In the genomic region with DNA sequence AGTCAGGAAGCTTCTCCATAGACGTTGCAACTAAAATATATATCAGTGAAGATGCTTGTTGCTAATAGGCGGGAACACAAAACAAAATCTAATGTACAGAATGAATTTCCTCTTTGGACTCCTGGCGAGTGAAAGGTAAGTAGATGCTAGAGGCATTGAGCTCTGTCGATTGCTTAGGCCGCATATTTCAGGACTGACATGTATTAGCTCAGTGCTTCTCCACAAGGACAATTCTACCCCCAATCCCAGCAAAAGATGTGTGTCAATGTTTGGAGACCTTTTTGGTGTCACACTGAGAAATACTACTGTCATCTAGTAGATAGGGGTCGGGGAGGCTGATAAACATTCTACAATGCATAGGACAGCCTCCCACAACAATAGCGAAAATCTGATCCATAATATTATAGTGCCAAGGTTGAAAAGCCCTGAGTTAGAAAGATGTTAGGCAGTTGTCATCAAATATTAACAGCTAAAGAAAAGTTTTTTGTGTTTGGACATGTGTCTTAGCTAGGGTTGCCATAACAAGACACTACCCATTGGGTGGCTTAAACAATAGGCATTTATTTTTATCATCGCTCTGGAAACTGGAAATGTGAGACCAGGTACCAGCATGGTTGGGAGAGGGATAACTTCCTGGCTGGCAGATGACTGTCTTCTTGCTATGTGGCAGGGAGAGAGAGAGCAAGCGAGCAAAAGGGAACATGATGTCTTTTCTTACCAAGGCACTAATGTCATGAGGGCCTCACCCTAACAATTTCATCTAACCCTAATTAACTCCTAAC, we compare ENCODE assay signal across 21 cellular contexts. TPM values are rescaled to one million over a fixed set of nuclear protein-coding genes. Genes with fewer than 3 reads are reported as not detected.
A peak's percentile ranks its signal among the peaks of the same experiment; 100 is the strongest.
DNase-seq lines count a peak whose midpoint lies in the region; ATAC-seq and TF ChIP-seq lines count a peak whose summit lies in the region.
"Had no signal": no experiment of that assay in that cellular context is flagged by ENCODE, and none has a peak within 500 bp of the region (broad histone marks: within the 10 kb centered on the region; RNA-seq: fewer than 3 reads in every experiment).

No MANE protein-coding gene starts in this region.

- no peaks in the 10 kb centered on the region for H3K27me3 ChIP-seq in breast epithelium
- no peaks in the 10 kb centered on the region for H3K27me3 ChIP-seq in HCT116 (ENCODE audit: insufficient read depth, low read length)
- no peaks in the 10 kb centered on the region for H3K27me3 ChIP-seq in mammary epithelial cell (ENCODE audit: insufficient read depth, low read length)
- no peaks in the 10 kb centered on the region for H3K27me3 ChIP-seq in trophoblast cell (ENCODE audit: insufficient read depth, low read length)

- peak overlapping the region; percentile 19 for H4K91ac ChIP-seq in trophoblast cell (ENCODE audit: low read depth, low read length)

- no peak overlapping the region for H3K4me3 Mint-ChIP-seq in MCF 10A (ENCODE audit: unreplicated experiment)
- H3K4me3 Mint-ChIP-seq: CD4-positive, CD25-positive, alpha-beta regulatory T cell; CD8-positive, alpha-beta memory T cell; HFFc6 had no signal

- H3K23ac ChIP-seq in trophoblast cell (ENCODE audit: low read length) = no peak overlapping the region

- TF ChIP-seq POLR2A in breast epithelium (IDR thresholded peaks at IDR 0.05) = no peak
- TF ChIP-seq POLR2A in HCT116 (IDR thresholded peaks at IDR 0.05; ENCODE audit: borderline replicate concordance, extremely low read depth, insufficient read depth, insufficient read length) = no peak

- H2BK120ac ChIP-seq in trophoblast cell (ENCODE audit: insufficient read depth, low read length, poor library complexity) = no peak overlapping the region

- H3K9me2 ChIP-seq in HCT116 (ENCODE audit: insufficient read depth) = no peaks in the 10 kb centered on the region

- H3K14ac ChIP-seq in trophoblast cell (ENCODE audit: low read length) = no peak overlapping the region

- peaks cover 21% of the 10 kb centered on the region for H3K79me1 ChIP-seq in trophoblast cell (ENCODE audit: low read length)

- H3K79me2 ChIP-seq in HCT116 (ENCODE audit: insufficient read depth, low read length) = no peaks in the 10 kb centered on the region
- no peaks in the 10 kb centered on the region for H3K79me2 ChIP-seq in mammary epithelial cell (ENCODE audit: insufficient read depth, low read length)
- H3K79me2 ChIP-seq in trophoblast cell (ENCODE audit: control insufficient read depth, insufficient read depth, low read length, poor library complexity) = peaks cover 2% of the 10 kb centered on the region

- no peaks in the 10 kb centered on the region for H3K36me3 ChIP-seq in breast epithelium
- no peaks in the 10 kb centered on the region for H3K36me3 ChIP-seq in HCT116 (ENCODE audit: control insufficient read depth in 1 of 2, insufficient read depth in 2 of 2, low read length in 2 of 2)
- no peaks in the 10 kb centered on the region for H3K36me3 ChIP-seq in mammary epithelial cell (ENCODE audit: insufficient read depth, low read length)
- no peaks in the 10 kb centered on the region for H3K36me3 ChIP-seq in trophoblast cell (ENCODE audit: control insufficient read depth in 1 of 2, insufficient read depth in 2 of 2, low read length in 2 of 2)
- H3K36me3 ChIP-seq: BE2C had no signal

- H3K4me3 ChIP-seq in breast epithelium = no peak overlapping the region
- H3K4me3 ChIP-seq in HCT116 (replicated peaks in 1 of 2; ENCODE audit: low read depth in 1 of 2, low read length in 2 of 2) = no peak overlapping the region
- no peak overlapping the region for H3K4me3 ChIP-seq in mammary epithelial cell (replicated peaks in 1 of 3; ENCODE audit: insufficient read depth in 1 of 3, low read depth in 2 of 3, low read length in 3 of 3)
- H3K4me3 ChIP-seq in trophoblast cell (ENCODE audit: low read depth, low read length) = no peak overlapping the region
- H3K4me3 ChIP-seq: GM23248 had no signal

- POLR2A ChIA-PET in MCF 10A (lab: Yijun Ruan, JAX) = interaction anchor here (1.2 to 1.4 kb wide), 3 partner anchors 12 to 90 kb away, joined by 3 to 5 read pairs (median 5); partner anchors contain the start of gene PFDN4
- POLR2A ChIA-PET in HCT116 (lab: Charles Lee) = no interaction called here

- no peak overlapping the region for H4K12ac ChIP-seq in trophoblast cell (ENCODE audit: low read depth, low read length)

- H2AFZ ChIP-seq in HCT116 (ENCODE audit: low read depth, low read length, poor library complexity, severe bottlenecking) = peak overlapping the region; percentile 30
- no peak overlapping the region for H2AFZ ChIP-seq in mammary epithelial cell (ENCODE audit: low read depth, low read length)
- no peak overlapping the region for H2AFZ ChIP-seq in trophoblast cell (ENCODE audit: insufficient read depth, low read length, poor library complexity)
- H2AFZ ChIP-seq: GM23248 had no signal

- no peak overlapping the region for H2AK5ac ChIP-seq in trophoblast cell (ENCODE audit: low read length)

- 0 out of 2 replicates have a peak overlapping the region, but pooled peaks have one; percentile 2 for H3K9ac ChIP-seq in HCT116 (ENCODE audit: low read length)
- no peak overlapping the region for H3K9ac ChIP-seq in mammary epithelial cell (ENCODE audit: insufficient read depth, low read length)
- H3K9ac ChIP-seq in trophoblast cell (ENCODE audit: low read length) = no peak overlapping the region
- H3K9ac ChIP-seq: GM23248 had no signal

- TF ChIP-seq CTCF in breast epithelium (IDR thresholded peaks at IDR 0.05) (no peak), MCF 10A (IDR thresholded peaks at IDR 0.05; ENCODE audit: unreplicated experiment) (no peak), HCT116 (IDR thresholded peaks at IDR 0.05 in 2 of 3, conservative IDR thresholded peaks at IDR 0.05 in 1 of 3; ENCODE audit: borderline replicate concordance in 1 of 3, insufficient read depth in 1 of 3, low read depth in 2 of 3, low read length in 2 of 3) (no peak), mammary epithelial cell (conservative IDR thresholded peaks at IDR 0.05 in 1 of 2, IDR thresholded peaks at IDR 0.05 in 1 of 2; ENCODE audit: extremely low read depth in 1 of 2, insufficient read depth in 1 of 2, low read depth in 1 of 2, low read length in 2 of 2) (no peak)

- dilution Hi-C loops in mammary epithelial cell (cut with HindIII; ENCODE audit: low sequenced_read_pairs) = no loop called here

- no peaks in the 10 kb centered on the region for H3K36me3 Mint-ChIP-seq in MCF 10A (ENCODE audit: insufficient read depth, unreplicated experiment)
- H3K36me3 Mint-ChIP-seq: CD4-positive, CD25-positive, alpha-beta regulatory T cell; CD8-positive, alpha-beta memory T cell had no signal

- RAD21 ChIA-PET in HCT116 (lab: Charles Lee; ENCODE audit: low non-redundant PET in 1 of 2, low total read pairs in 2 of 2, uncharacterized antibody in 2 of 2, unreplicated experiment in 2 of 2) = no interaction called here

- intact Hi-C loops in breast epithelium (cut with DNase I; ENCODE audit: low total_unique reads) (loop anchor here (10.0 kb wide), 1 partner anchor 76 kb away; no protein-coding TSS in a partner anchor), MCF 10A (cut with micrococcal nuclease) (no loop called here), HCT116 (cut with micrococcal nuclease) (no loop called here), mammary epithelial cell (cut with micrococcal nuclease) (no loop called here)

- ATAC-seq in HCT116 = no peak
- no peak for ATAC-seq in GM21528 (IDR thresholded peaks at IDR 0.05; ENCODE audit: low FRiP score, unreplicated experiment)

- H3K9me3 ChIP-seq in breast epithelium (no peaks in the 10 kb centered on the region), HCT116 (ENCODE audit: control insufficient read depth in 1 of 2, insufficient read depth in 1 of 2, low read depth in 1 of 2, low read length in 2 of 2) (no peaks in the 10 kb centered on the region), mammary epithelial cell (replicated peaks; ENCODE audit: insufficient read depth, low read length) (no peaks in the 10 kb centered on the region), trophoblast cell (ENCODE audit: insufficient read depth, low read depth, low read length) (no peaks in the 10 kb centered on the region)
- H3K9me3 ChIP-seq: BE2C had no signal

- no peak overlapping the region for H3K4me2 ChIP-seq in HCT116 (ENCODE audit: low read length)
- H3K4me2 ChIP-seq in mammary epithelial cell (ENCODE audit: insufficient read depth, low read depth, low read length) = no peak overlapping the region
- no peak overlapping the region for H3K4me2 ChIP-seq in trophoblast cell (ENCODE audit: low read length)

- DNase-seq in breast epithelium (ENCODE audit: low spot score in 2 of 2) (no peak), MCF 10A (ENCODE audit: unreplicated experiment) (no peak), HCT116 (ENCODE audit: low read depth, low spot score) (no peak), mammary epithelial cell (peak; percentile 36), trophoblast cell (peak; percentile 62 to 87), NCI-H1417 treated with DMSO at 0.1 percent for 48 hours (lab: John Stamatoyannopoulos, UW) (no peak), DMS 273 treated with DMSO at 0.1 percent for 48 hours (lab: John Stamatoyannopoulos, UW) (no peak)
- DNase-seq: ACHN; BE2C; C1 segment of cervical spinal cord; CD4-positive, CD25-positive, alpha-beta regulatory T cell; CD8-positive, alpha-beta memory T cell; COR-L47; DMS53; GM23248; HCEC 1CT; HFFc6; KG1 had no signal

- no peak for TF ChIP-seq RAD21 in HCT116 (IDR thresholded peaks at IDR 0.05; ENCODE audit: low read depth)

- H3K4me1 Mint-ChIP-seq in MCF 10A (ENCODE audit: insufficient read depth, unreplicated experiment) = peaks cover 25% of the 10 kb centered on the region
- H3K4me1 Mint-ChIP-seq: CD4-positive, CD25-positive, alpha-beta regulatory T cell; CD8-positive, alpha-beta memory T cell had no signal

- H2BK12ac ChIP-seq in trophoblast cell (ENCODE audit: low read length) = no peak overlapping the region

- H3K27ac ChIP-seq in breast epithelium (peak overlapping the region; percentile 38 to 60), HCT116 (ENCODE audit: low read depth, low read length) (no peak overlapping the region), mammary epithelial cell (ENCODE audit: insufficient read depth, low read depth, low read length) (no peak overlapping the region), trophoblast cell (ENCODE audit: low read depth, low read length) (no peak overlapping the region)
- H3K27ac ChIP-seq: GM23248, HL-60 had no signal

- H4K8ac ChIP-seq in trophoblast cell (ENCODE audit: low read depth, low read length) = no peak overlapping the region

- H3K18ac ChIP-seq in trophoblast cell (ENCODE audit: low read length) = no peak overlapping the region

- in situ Hi-C loops in mammary epithelial cell (cut with MboI; ENCODE audit: low sequenced_read_pairs in 2 of 2) = no loop called here

- no peak overlapping the region for H2BK5ac ChIP-seq in trophoblast cell (ENCODE audit: low read depth, low read length, poor library complexity)

- no peak overlapping the region for H3K27ac Mint-ChIP-seq in MCF 10A (ENCODE audit: low read depth, unreplicated experiment)
- H3K27ac Mint-ChIP-seq: CD4-positive, CD25-positive, alpha-beta regulatory T cell; CD8-positive, alpha-beta memory T cell; HFFc6 had no signal

- no peaks in the 10 kb centered on the region for H3K9me3 Mint-ChIP-seq in MCF 10A (ENCODE audit: unreplicated experiment)
- H3K9me3 Mint-ChIP-seq: CD8-positive, alpha-beta memory T cell; HFFc6 had no signal

- 76% methylated on average over 9 of the region's 9 CpGs for WGBS in mammary epithelial cell (ENCODE audit: low coverage, missing lambda C conversion rate)
- WGBS in trophoblast cell (ENCODE audit: extremely low coverage, insufficient coverage, insufficient read length) = no CpG with 5 or more reads among the region's 9 CpGs

- peaks cover 0 to 6% of the 10 kb centered on the region in 2 donors for H3K4me1 ChIP-seq in breast epithelium
- H3K4me1 ChIP-seq in HCT116 (ENCODE audit: control insufficient read depth in 1 of 2, insufficient read depth in 2 of 2, low read length in 2 of 2) = peaks cover 37 to 78% of the 10 kb centered on the region in 2 experiments
- H3K4me1 ChIP-seq in mammary epithelial cell (ENCODE audit: insufficient read depth, low read length) = peaks cover 25% of the 10 kb centered on the region
- peaks cover 6 to 7% of the 10 kb centered on the region in 2 experiments for H3K4me1 ChIP-seq in trophoblast cell (ENCODE audit: control insufficient read depth in 1 of 2, insufficient read depth in 2 of 2, low read length in 2 of 2)
- H3K4me1 ChIP-seq: BE2C had no signal

- H3K27me3 Mint-ChIP-seq in MCF 10A (ENCODE audit: insufficient read depth, unreplicated experiment) = no peaks in the 10 kb centered on the region

- H3K4ac ChIP-seq in trophoblast cell (ENCODE audit: low read depth, low read length) = no peak overlapping the region

- CTCF ChIA-PET in MCF 10A (lab: Yijun Ruan, JAX) (interaction anchor here (0.6 to 7.9 kb wide), 4 partner anchors 13 to 233 kb away, joined by 3 to 66 read pairs (median 8); no protein-coding TSS in a partner anchor), HCT116 (lab: Charles Lee) (no interaction called here), mammary epithelial cell (lab: Charles Lee; ENCODE audit: low non-redundant PET) (no interaction called here)

- BruUV-seq in MCF 10A (replicated peaks; lab: Mats Ljungman, UMichigan) (no TSS peak), HCT116 (replicated peaks; lab: Mats Ljungman, UMichigan) (no TSS peak), mammary epithelial cell (replicated peaks; lab: Mats Ljungman, UMichigan) (no TSS peak)

- no peaks in the 10 kb centered on the region for H4K20me1 ChIP-seq in HCT116 (ENCODE audit: insufficient read depth)
- no peaks in the 10 kb centered on the region for H4K20me1 ChIP-seq in mammary epithelial cell (ENCODE audit: insufficient read depth, low read length)

RNA-seq across cellular contexts. Expression of gene BCAS1, which starts 48.0 kb away (rescaled TPM):
- total RNA-seq in breast epithelium (1 to 10 TPM in 1 of 3 donors, under 1 TPM in 1, not detected in 1; 0.98 to 3.1 TPM), MCF 10A (2022) (not detected in 2 replicates), HCT116 (2021; ENCODE audit: unreplicated experiment) (0.17 TPM), mammary epithelial cell (not detected)
- 0.09 and 0.17 TPM in 2 replicates for polyA plus RNA-seq in HCT116 (2012)
- not detected for polyA plus RNA-seq in mammary epithelial cell
- not detected for polyA minus RNA-seq in mammary epithelial cell
- 0.04 TPM in 1 of 2 replicates, not detected in the other for polyA plus RNA-seq in trophoblast cell (2013)
- total RNA-seq: GM23248, H4 had no signal

RNA-seq across cellular contexts. Expression of gene CYP24A1, which starts 55.4 kb away (rescaled TPM):
- total RNA-seq in breast epithelium = 1 to 10 TPM in 2 of 3 donors, not detected in 1; 2.0 to 6.4 TPM
- 0.28 and 0.34 TPM in 2 replicates for total RNA-seq in MCF 10A (2022)
- total RNA-seq in HCT116 (2021; ENCODE audit: unreplicated experiment) = 267 TPM
- polyA plus RNA-seq in HCT116 (2012) = 18.9 and 34.6 TPM in 2 replicates
- 1 to 10 TPM; 1.3 to 6.2 TPM for total RNA-seq in mammary epithelial cell
- polyA plus RNA-seq in mammary epithelial cell = 4.7 TPM
- 8.2 TPM for polyA minus RNA-seq in mammary epithelial cell
- polyA plus RNA-seq in trophoblast cell (2013) = 4.6 and 4.7 TPM in 2 replicates

Comparison
In these comparisons a context has a peak if more than half of its experiments do, and no peak if none do; other contexts are left out.
1. DNase-seq: peak in mammary epithelial cell (single experiment) and trophoblast cell (2 of 2); none in breast epithelium (0 of 2), MCF 10A (single experiment), HCT116 (single experiment), NCI-H1417 treated with DMSO at 0.1 percent for 48 hours (single experiment) and DMS 273 treated with DMSO at 0.1 percent for 48 hours (single experiment).
2. H3K27ac ChIP-seq: peak in breast epithelium (2 of 2); none in HCT116 (single experiment), mammary epithelial cell (single experiment) and trophoblast cell (single experiment).
3. RNA of gene CYP24A1, which starts 55.4 kb away (total RNA-seq): 267 TPM in HCT116 (single experiment); 1.3 to 6.2 TPM in mammary epithelial cell, 2.0 to 6.4 TPM in breast epithelium and 0.28 to 0.34 TPM in MCF 10A; every median in the first group is over 10 times any median in the second.